Comparison of ENCODE assay signal across 26 cellular contexts in genomic region chr7:5377816-5378215, GRCh38.
"Had no signal": no experiment of that assay in that cellular context is flagged by ENCODE, and none has a peak within 500 bp of the region (broad histone marks: within the 10 kb centered on the region; RNA-seq: fewer than 3 reads in every experiment).

No MANE protein-coding gene starts in this region.

- H3K4me3 ChIP-seq: breast epithelium, left lung, lower lobe of right lung, ovary, suprapubic skin, tibial artery, upper lobe of right lung had no signal

- H3K27ac ChIP-seq: left lung, lower lobe of right lung, ovary, suprapubic skin, upper lobe of right lung had no signal

- H3K36me3 ChIP-seq: breast epithelium, ovary had no signal

- H3K27me3 Mint-ChIP-seq: activated B cell treated with CpG ODN at 0.5 μM for 24 hours; activated naive CD8-positive, alpha-beta T cell treated with anti-CD3 and anti-CD28 coated beads for 36 hours; progenitor cell of endocrine pancreas; T-cell had no signal

- H3K9me3 Mint-ChIP-seq: activated B cell treated with CpG ODN at 0.5 μM for 24 hours; activated naive CD4-positive, alpha-beta T cell treated with anti-CD3 and anti-CD28 coated beads for 36 hours; activated naive CD8-positive, alpha-beta T cell treated with anti-CD3 and anti-CD28 coated beads for 36 hours; activated T-helper 1 cell treated with anti-CD3 and anti-CD28 coated beads, Interleukin-12 subunit alpha, Interleukin-12 subunit beta, Interleukin-2, Interleukin-4 antibody, amounts not matched to agents 30 ng/mL and 10 ng/mL and 1 ng/mL, durations not matched to agents 14 hours and 24 hours and 36 hours; T-cell; T-helper 2 cell treated with Interferon-gamma antibody and Interleukin-4, amounts not matched to agents 5 μg/mL and 100 μg/mL, for 36 hours had no signal

- DNase-seq: activated B cell treated with CpG ODN at 0.5 μM for 24 hours; activated CD8-positive, alpha-beta memory T cell treated with anti-CD3 and anti-CD28 coated beads for 24 hours; activated CD8-positive, alpha-beta memory T cell treated with anti-CD3 and anti-CD28 coated beads, Interleukin-2, amount 50 U/mL, for 4 hours; activated effector memory CD4-positive, alpha-beta T cell treated with anti-CD3 and anti-CD28 coated beads, Interleukin-2, amount 50 U/mL, for 16 hours; activated naive CD4-positive, alpha-beta T cell treated with anti-CD3 and anti-CD28 coated beads for 36 hours; activated naive CD8-positive, alpha-beta T cell treated with anti-CD3 and anti-CD28 coated beads for 36 hours; activated T-cell treated with anti-CD3 and anti-CD28 coated beads, Interleukin-2, amount 50 U/mL, for 1 hour; central memory CD4-positive, alpha-beta T cell; foreskin fibroblast; kidney glomerular epithelial cell; left lung; lower lobe of right lung; mesenchymal stem cell; ovary; small intestine; stimulated activated naive CD4-positive, alpha-beta T cell; T-cell; tibial artery; upper lobe of right lung had no signal

- FAIRE-seq: endothelial cell of umbilical vein, small intestine had no signal

- H3K4me3 Mint-ChIP-seq: activated B cell treated with CpG ODN at 0.5 μM for 24 hours; activated naive CD4-positive, alpha-beta T cell treated with anti-CD3 and anti-CD28 coated beads for 36 hours; activated naive CD8-positive, alpha-beta T cell treated with anti-CD3 and anti-CD28 coated beads for 36 hours; activated T-helper 1 cell treated with anti-CD3 and anti-CD28 coated beads, Interleukin-12 subunit alpha, Interleukin-12 subunit beta, Interleukin-2, Interleukin-4 antibody, amounts not matched to agents 30 ng/mL and 10 ng/mL and 1 ng/mL, durations not matched to agents 14 hours and 24 hours and 36 hours; T-cell; T-helper 2 cell treated with Interferon-gamma antibody and Interleukin-4, amounts not matched to agents 5 μg/mL and 100 μg/mL, for 36 hours had no signal

- ATAC-seq: left lung, lower lobe of right lung, sciatic nerve, T-cell, upper lobe of right lung had no signal

- H3K9me3 ChIP-seq: breast epithelium, left lung, lower lobe of right lung, ovary, suprapubic skin, tibial artery, upper lobe of right lung had no signal

- H3K27me3 ChIP-seq: breast epithelium, left lung, ovary, suprapubic skin, tibial artery, upper lobe of right lung had no signal

- H3K27ac Mint-ChIP-seq: activated B cell treated with CpG ODN at 0.5 μM for 24 hours; activated naive CD4-positive, alpha-beta T cell treated with anti-CD3 and anti-CD28 coated beads for 36 hours; activated naive CD8-positive, alpha-beta T cell treated with anti-CD3 and anti-CD28 coated beads for 36 hours; activated T-helper 1 cell treated with anti-CD3 and anti-CD28 coated beads, Interleukin-12 subunit alpha, Interleukin-12 subunit beta, Interleukin-2, Interleukin-4 antibody, amounts not matched to agents 30 ng/mL and 10 ng/mL and 1 ng/mL, durations not matched to agents 14 hours and 24 hours and 36 hours; progenitor cell of endocrine pancreas; T-cell; T-helper 2 cell treated with Interferon-gamma antibody and Interleukin-4, amounts not matched to agents 5 μg/mL and 100 μg/mL, for 36 hours had no signal
